Comparison of ENCODE assay signal across 8 cellular contexts in the genomic region with DNA sequence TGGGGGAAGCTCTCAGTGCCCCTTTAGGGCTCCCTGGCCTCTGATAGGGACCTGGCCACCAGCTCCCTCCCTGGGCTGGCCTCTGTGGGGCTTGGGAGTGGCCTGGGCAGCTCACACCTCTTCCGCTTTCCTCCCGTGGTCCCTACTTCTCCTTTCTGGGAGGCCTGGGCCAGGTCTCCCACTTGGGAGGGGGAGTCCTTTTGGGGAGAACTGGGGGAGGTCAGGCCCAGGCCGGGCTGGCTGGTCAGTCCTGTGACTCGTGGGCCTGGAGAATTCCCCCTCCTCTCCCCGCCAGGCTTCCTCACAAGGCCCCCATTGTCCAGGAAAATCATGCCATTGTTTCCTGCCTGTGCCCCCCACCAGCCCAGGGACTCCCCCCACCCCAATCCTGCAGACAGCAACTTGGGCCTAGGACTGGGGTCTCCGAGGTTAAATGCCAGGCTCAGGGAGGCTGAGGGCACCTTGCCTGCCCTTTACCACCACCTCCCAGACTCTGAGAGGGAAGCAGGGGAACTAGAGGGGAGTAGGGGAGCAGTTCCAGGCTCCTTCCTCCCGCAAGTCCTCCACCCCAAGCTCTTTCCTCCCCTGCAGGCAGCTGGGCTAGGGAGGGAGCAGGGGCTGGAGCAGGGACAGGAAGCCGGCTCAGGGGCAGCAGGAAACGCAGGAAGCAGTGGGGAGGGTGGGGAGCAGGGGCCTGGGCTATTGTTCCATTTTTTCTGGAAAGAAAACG. TPM values are rescaled to one million over a fixed set of nuclear protein-coding genes. Genes with fewer than 3 reads are reported as not detected.
DNase-seq lines count a peak whose midpoint lies in the region; ATAC-seq and TF ChIP-seq lines count a peak whose summit lies in the region.

No MANE protein-coding gene starts in this region.

- H3K27ac ChIP-seq in VCaP (peak overlapping the region; percentile 99), rectal smooth muscle tissue (ENCODE audit: low read depth, low read length) (peak overlapping the region; percentile 55)

- intact Hi-C loops in Right ventricle myocardium inferior (cut with DNase I), result no loop called here

- TF ChIP-seq CTCF in VCaP (conservative IDR thresholded peaks at IDR 0.05), result no peak

- no peak overlapping the region for H3K9ac ChIP-seq in rectal smooth muscle tissue (ENCODE audit: low read length)

- H3K36me3 ChIP-seq in rectal smooth muscle tissue (ENCODE audit: control insufficient read depth, insufficient read depth, low read length), result peaks cover 13% of the 10 kb centered on the region

- DNase-seq in Right ventricle myocardium inferior (ENCODE audit: missing footprints), result peak; percentile 88
- no peak for DNase-seq in DMS153 treated with DMSO at 0.1 percent for 48 hours (lab: John Stamatoyannopoulos, UW; ENCODE audit: unreplicated experiment)
- no peak for DNase-seq in activated CD4-positive, alpha-beta T cell treated with anti-CD3 and anti-CD28 coated beads, Interleukin-2, amount 50 U/mL, for 48 hours

- H3K4me3 ChIP-seq in GM08714 (ENCODE audit: low read length) (peak overlapping the region; percentile 85; the same call in 1 of the 2 replicates), rectal smooth muscle tissue (ENCODE audit: low read length) (peak overlapping the region; percentile 5)

- no peaks in the 10 kb centered on the region for H3K27me3 ChIP-seq in rectal smooth muscle tissue (ENCODE audit: control insufficient read depth, insufficient read depth, low read length)

- ATAC-seq in Right ventricle myocardium inferior (no peak), HG03469 (IDR thresholded peaks at IDR 0.05; ENCODE audit: unreplicated experiment) (no peak), HG03442 (IDR thresholded peaks at IDR 0.05; ENCODE audit: unreplicated experiment) (no peak)

- H3K4me1 ChIP-seq in rectal smooth muscle tissue (ENCODE audit: control insufficient read depth, insufficient read depth, low read length), result peaks cover 12% of the 10 kb centered on the region

RNA-seq across cellular contexts. Expression of gene MAP3K11, which starts 2.8 kb away (rescaled TPM):
- total RNA-seq in Right ventricle myocardium inferior, result 40.0 TPM

RNA-seq across cellular contexts. Expression of gene PCNX3, which starts 4.4 kb away (rescaled TPM):
- total RNA-seq in Right ventricle myocardium inferior, result 12.4 TPM

RNA-seq across cellular contexts. Expression of gene KCNK7, which starts 15.6 kb away (rescaled TPM):
- total RNA-seq in Right ventricle myocardium inferior, result 0.43 TPM

RNA-seq across cellular contexts. Expression of gene SIPA1, which starts 26.7 kb away (rescaled TPM):
- 28.2 TPM for total RNA-seq in Right ventricle myocardium inferior

RNA-seq across cellular contexts. Expression of gene EHBP1L1, which starts 35.3 kb away (rescaled TPM):
- 61.0 TPM for total RNA-seq in Right ventricle myocardium inferior
